Comparison of ENCODE assay signal across 10 cellular contexts in the genomic region with DNA sequence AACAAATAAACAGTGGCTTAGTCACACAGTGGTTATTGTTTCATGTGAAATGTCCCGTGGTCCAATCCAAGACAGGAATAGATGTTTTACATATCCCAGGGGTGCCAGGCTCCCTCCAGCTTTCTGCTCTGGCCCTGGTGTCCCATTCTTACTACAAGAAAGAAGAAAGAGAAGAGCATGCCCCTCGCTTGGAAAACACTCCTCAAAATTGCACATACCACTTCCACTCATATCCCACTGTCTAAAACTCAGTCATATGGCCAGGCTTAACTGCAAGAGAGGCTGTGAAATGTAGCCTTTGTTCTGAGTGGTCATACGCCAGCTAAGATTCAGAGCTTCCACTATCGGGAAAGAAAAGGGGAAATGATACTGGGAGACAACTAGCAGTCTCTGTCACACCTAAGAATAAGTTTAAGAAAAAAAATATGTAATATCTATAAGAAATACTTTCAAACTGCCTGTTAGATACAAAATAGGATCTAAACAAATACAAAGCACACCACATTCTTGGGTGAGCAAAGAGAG.
DNase-seq lines count a peak whose midpoint lies in the region; ATAC-seq and TF ChIP-seq lines count a peak whose summit lies in the region.
"Had no signal": no experiment of that assay in that cellular context is flagged by ENCODE, and none has a peak within 500 bp of the region (broad histone marks: within the 10 kb centered on the region; RNA-seq: fewer than 3 reads in every experiment).

No MANE protein-coding gene starts in this region.

- H3K4me2 ChIP-seq in osteoblast (ENCODE audit: insufficient read depth, low read length): no peak overlapping the region

- H4K20me1 ChIP-seq in osteoblast (ENCODE audit: insufficient read depth, low read length): no peaks in the 10 kb centered on the region

- ATAC-seq in GM18498 (IDR thresholded peaks at IDR 0.05; ENCODE audit: unreplicated experiment) (peak; percentile 87), GM21390 (IDR thresholded peaks at IDR 0.05; ENCODE audit: unreplicated experiment) (peak; percentile 78), HG03066 (IDR thresholded peaks at IDR 0.05; ENCODE audit: low read depth, unreplicated experiment) (peak; percentile 83)

- no peaks in the 10 kb centered on the region for H3K9me3 ChIP-seq in osteoblast (ENCODE audit: low read depth, low read length)

- POLR2A ChIA-PET in activated CD4-positive, alpha-beta T cell treated with anti-CD3 and anti-CD28 coated beads, Interleukin-2, amount 10 ng/mL, durations not matched to agents 7 days and 5 days (lab: Charles Lee): interaction anchor here (0.5 kb wide), 1 partner anchor 96 kb away, joined by 4 read pairs; no protein-coding TSS in a partner anchor

- H3K4me1 ChIP-seq in osteoblast (ENCODE audit: insufficient read depth, low read length): no peaks in the 10 kb centered on the region

- DNase-seq in SK-MEL-5 (ENCODE audit: low read depth, low spot score) (peak; percentile 85), osteoblast (ENCODE audit: insufficient read length, low spot score, missing footprints) (no peak), ACHN (no peak)
- DNase-seq in activated CD4-positive, alpha-beta T cell treated with anti-CD3 and anti-CD28 coated beads, Interleukin-2, amount 10 ng/mL, durations not matched to agents 7 days and 5 days: no peak
- DNase-seq in activated CD4-positive, alpha-beta T cell treated with anti-CD3 and anti-CD28 coated beads, Interleukin-2, amount 10 ng/mL, durations not matched to agents 24 days and 14 days: no peak
- DNase-seq: DMS 273 treated with DMSO at 0.1 percent for 48 hours, KBM-7 had no signal

- CTCF ChIA-PET in activated CD4-positive, alpha-beta T cell treated with anti-CD3 and anti-CD28 coated beads, Interleukin-2, amount 10 ng/mL, durations not matched to agents 7 days and 5 days (lab: Charles Lee): no interaction called here

- H3K79me2 ChIP-seq in osteoblast (ENCODE audit: insufficient read depth, low read length): no peaks in the 10 kb centered on the region

- no peaks in the 10 kb centered on the region for H3K27me3 ChIP-seq in osteoblast (ENCODE audit: insufficient read depth, low read length)

- no peak overlapping the region for H3K27ac ChIP-seq in osteoblast (ENCODE audit: low read depth, low read length)

- H2AFZ ChIP-seq in osteoblast (ENCODE audit: low read length): no peak overlapping the region

- no peak overlapping the region for H3K4me3 ChIP-seq in osteoblast (ENCODE audit: insufficient read depth, low read length)

- in situ Hi-C loops in SK-MEL-5 (cut with HindIII; ENCODE audit: low pct_unique_long_range_greater_than_20kb, low sequenced_read_pairs) (no loop called here), ACHN (cut with HindIII; ENCODE audit: low pct_ligation_motif_present, low pct_unique_long_range_greater_than_20kb, low sequenced_read_pairs) (no loop called here)

- no peaks in the 10 kb centered on the region for H3K9me3 Mint-ChIP-seq in activated CD4-positive, alpha-beta T cell treated with anti-CD3 and anti-CD28 coated beads, Interleukin-2, amount 10 ng/mL, durations not matched to agents 7 days and 5 days
- H3K9me3 Mint-ChIP-seq in activated CD4-positive, alpha-beta T cell treated with anti-CD3 and anti-CD28 coated beads, Interleukin-2, amount 10 ng/mL, durations not matched to agents 24 days and 14 days: no peaks in the 10 kb centered on the region

- no peak for TF ChIP-seq CTCF in osteoblast (IDR thresholded peaks at IDR 0.05; ENCODE audit: extremely low read depth, low read depth, low read length)

- intact Hi-C loops in activated CD4-positive, alpha-beta T cell treated with anti-CD3 and anti-CD28 coated beads, Interleukin-2, amount 10 ng/mL, durations not matched to agents 24 days and 14 days (cut with micrococcal nuclease): no loop called here

- no peaks in the 10 kb centered on the region for H3K27me3 Mint-ChIP-seq in activated CD4-positive, alpha-beta T cell treated with anti-CD3 and anti-CD28 coated beads, Interleukin-2, amount 10 ng/mL, durations not matched to agents 7 days and 5 days
- no peaks in the 10 kb centered on the region for H3K27me3 Mint-ChIP-seq in activated CD4-positive, alpha-beta T cell treated with anti-CD3 and anti-CD28 coated beads, Interleukin-2, amount 10 ng/mL, durations not matched to agents 24 days and 14 days

- no peaks in the 10 kb centered on the region for H3K36me3 ChIP-seq in osteoblast (ENCODE audit: insufficient read depth, low read length)

- no peaks in the 10 kb centered on the region for H3K4me1 Mint-ChIP-seq in activated CD4-positive, alpha-beta T cell treated with anti-CD3 and anti-CD28 coated beads, Interleukin-2, amount 10 ng/mL, durations not matched to agents 7 days and 5 days
- H3K4me1 Mint-ChIP-seq in activated CD4-positive, alpha-beta T cell treated with anti-CD3 and anti-CD28 coated beads, Interleukin-2, amount 10 ng/mL, durations not matched to agents 24 days and 14 days: no peaks in the 10 kb centered on the region

- H3K4me3 Mint-ChIP-seq in activated CD4-positive, alpha-beta T cell treated with anti-CD3 and anti-CD28 coated beads, Interleukin-2, amount 10 ng/mL, durations not matched to agents 7 days and 5 days: no peak overlapping the region
- H3K4me3 Mint-ChIP-seq in activated CD4-positive, alpha-beta T cell treated with anti-CD3 and anti-CD28 coated beads, Interleukin-2, amount 10 ng/mL, durations not matched to agents 24 days and 14 days: no peak overlapping the region

- no peaks in the 10 kb centered on the region for H3K36me3 Mint-ChIP-seq in activated CD4-positive, alpha-beta T cell treated with anti-CD3 and anti-CD28 coated beads, Interleukin-2, amount 10 ng/mL, durations not matched to agents 7 days and 5 days (ENCODE audit: low read depth)
- no peaks in the 10 kb centered on the region for H3K36me3 Mint-ChIP-seq in activated CD4-positive, alpha-beta T cell treated with anti-CD3 and anti-CD28 coated beads, Interleukin-2, amount 10 ng/mL, durations not matched to agents 24 days and 14 days (ENCODE audit: low read depth)

- H3K27ac Mint-ChIP-seq in activated CD4-positive, alpha-beta T cell treated with anti-CD3 and anti-CD28 coated beads, Interleukin-2, amount 10 ng/mL, durations not matched to agents 7 days and 5 days: no peak overlapping the region
- no peak overlapping the region for H3K27ac Mint-ChIP-seq in activated CD4-positive, alpha-beta T cell treated with anti-CD3 and anti-CD28 coated beads, Interleukin-2, amount 10 ng/mL, durations not matched to agents 24 days and 14 days
